ENCODE assay signal across 10 cellular contexts in genomic region chr4:39046243-39046642, GRCh38. TPM values are rescaled to one million over a fixed set of nuclear protein-coding genes. Genes with fewer than 3 reads are reported as not detected.
A peak's percentile ranks its signal among the peaks of the same experiment; 100 is the strongest.
DNase-seq lines count a peak whose midpoint lies in the region; ATAC-seq, FAIRE-seq and TF ChIP-seq lines count a peak whose summit lies in the region.
"Had no signal": no experiment of that assay in that cellular context is flagged by ENCODE, and none has a peak within 500 bp of the region (broad histone marks: within the 10 kb centered on the region; RNA-seq: fewer than 3 reads in every experiment).

No MANE protein-coding gene starts in this region.

- peak overlapping the region; percentile 92 for H3K4me3 Mint-ChIP-seq in activated T-cell treated with anti-CD3 and anti-CD28 coated beads, Interleukin-2, amount 50 U/mL, for 4 hours

- peaks cover 58% of the 10 kb centered on the region for H3K4me1 Mint-ChIP-seq in activated T-cell treated with anti-CD3 and anti-CD28 coated beads, Interleukin-2, amount 50 U/mL, for 4 hours (ENCODE audit: low read depth)

- no peak for ATAC-seq in activated T-cell treated with anti-CD3 and anti-CD28 coated beads, Interleukin-2, amount 50 U/mL, for 4 hours

- no peak for FAIRE-seq in D721Med (lab: Jason Lieb, UNC)
- FAIRE-seq: G401.6 had no signal

- H3K27me3 Mint-ChIP-seq in activated T-cell treated with anti-CD3 and anti-CD28 coated beads, Interleukin-2, amount 50 U/mL, for 4 hours (ENCODE audit: low read depth) = no peaks in the 10 kb centered on the region

- no peaks in the 10 kb centered on the region for H3K9me3 Mint-ChIP-seq in activated T-cell treated with anti-CD3 and anti-CD28 coated beads, Interleukin-2, amount 50 U/mL, for 4 hours

- peaks cover 0 to 5% (median 0%) of the 10 kb centered on the region in 5 donors for H3K36me3 ChIP-seq in subcutaneous abdominal adipose tissue (ENCODE audit: control insufficient read depth in 5 of 5, insufficient read depth in 5 of 5, low read length in 5 of 5)

- H3K4me3 ChIP-seq in fibroblast of villous mesenchyme (ENCODE audit: low read depth, low read length) = peak overlapping the region; percentile 69
- H3K4me3 ChIP-seq in subcutaneous abdominal adipose tissue (ENCODE audit: low read depth in 1 of 5, low read length in 5 of 5) = peak overlapping the region in 4 of 5 donors; percentile 71 to 84 (median 73)

- TF ChIP-seq CTCF in fibroblast of villous mesenchyme (IDR thresholded peaks at IDR 0.05; ENCODE audit: insufficient read depth, low read depth, low read length) (no peak), D721Med (IDR thresholded peaks at IDR 0.05; ENCODE audit: insufficient read depth, missing control alignments) (no peak)

- H3K27me3 ChIP-seq in subcutaneous abdominal adipose tissue (ENCODE audit: control insufficient read depth in 5 of 5, insufficient read depth in 4 of 5, low read length in 5 of 5) = no peaks in the 10 kb centered on the region

- no peak for DNase-seq in activated T-cell treated with anti-CD3 and anti-CD28 coated beads, Interleukin-2, amount 50 U/mL, for 4 hours
- DNase-seq in activated T-cell treated with anti-CD3 and anti-CD28 coated beads, Interleukin-2, amount 50 U/mL, for 1 hour = no peak
- DNase-seq in T follicular helper cell (ENCODE audit: low read depth) (peak; percentile 21), fibroblast of villous mesenchyme (ENCODE audit: low read depth) (peak; percentile 51), NCI-H1417 (lab: John Stamatoyannopoulos, UW) (no peak), D721Med (ENCODE audit: insufficient read length, low spot score) (no peak), foreskin melanocyte (no peak)

- peaks cover 2% of the 10 kb centered on the region for H3K36me3 Mint-ChIP-seq in activated T-cell treated with anti-CD3 and anti-CD28 coated beads, Interleukin-2, amount 50 U/mL, for 4 hours (ENCODE audit: insufficient read depth)

- H3K9ac ChIP-seq in subcutaneous abdominal adipose tissue (ENCODE audit: low read length in 5 of 5) = peak overlapping the region in 2 of 5 donors; percentile 26 to 76

- H3K4me1 ChIP-seq in subcutaneous abdominal adipose tissue (ENCODE audit: control insufficient read depth in 5 of 5, insufficient read depth in 5 of 5, low read length in 5 of 5) = peaks cover 4 to 36% (median 29%) of the 10 kb centered on the region in 5 donors

- H3K27ac ChIP-seq in subcutaneous abdominal adipose tissue (ENCODE audit: low read depth, low read length) = peak overlapping the region; percentile 96

- no peaks in the 10 kb centered on the region for H3K9me3 ChIP-seq in subcutaneous abdominal adipose tissue (ENCODE audit: control insufficient read depth in 5 of 5, low read length in 5 of 5)

RNA-seq across cellular contexts. Expression of gene TMEM156, which starts 14.0 kb away (rescaled TPM):
- 1 to 10 TPM; 4.1 to 5.3 (median 4.9) TPM for total RNA-seq in activated T-cell treated with anti-CD3 and anti-CD28 coated beads, Interleukin-2, amount 50 U/mL, for 4 hours
- total RNA-seq in fibroblast of villous mesenchyme = under 0.01 TPM in 1 of 2 replicates, not detected in the other
- total RNA-seq: SK-MEL-5 had no signal

RNA-seq across cellular contexts. Expression of gene KLHL5, which starts 15.8 kb away (rescaled TPM):
- total RNA-seq in activated T-cell treated with anti-CD3 and anti-CD28 coated beads, Interleukin-2, amount 50 U/mL, for 4 hours = 10 to 100 TPM in 2 of 3 donors, 1 to 10 TPM in 1; 8.9 to 12.7 (median 11.3) TPM
- 123 and 156 TPM in 2 replicates for total RNA-seq in fibroblast of villous mesenchyme

Comparison
In these comparisons a context has a peak if more than half of its experiments do, and no peak if none do; other contexts are left out.
1. DNase-seq: peak in T follicular helper cell (single experiment) and fibroblast of villous mesenchyme (single experiment); none in activated T-cell treated with anti-CD3 and anti-CD28 coated beads, Interleukin-2, amount 50 U/mL, for 4 hours (single experiment), activated T-cell treated with anti-CD3 and anti-CD28 coated beads, Interleukin-2, amount 50 U/mL, for 1 hour (single experiment), NCI-H1417 (0 of 3), D721Med (single experiment) and foreskin melanocyte (single experiment).